7 cellular contexts compared by ENCODE assay signal in the genomic region with DNA sequence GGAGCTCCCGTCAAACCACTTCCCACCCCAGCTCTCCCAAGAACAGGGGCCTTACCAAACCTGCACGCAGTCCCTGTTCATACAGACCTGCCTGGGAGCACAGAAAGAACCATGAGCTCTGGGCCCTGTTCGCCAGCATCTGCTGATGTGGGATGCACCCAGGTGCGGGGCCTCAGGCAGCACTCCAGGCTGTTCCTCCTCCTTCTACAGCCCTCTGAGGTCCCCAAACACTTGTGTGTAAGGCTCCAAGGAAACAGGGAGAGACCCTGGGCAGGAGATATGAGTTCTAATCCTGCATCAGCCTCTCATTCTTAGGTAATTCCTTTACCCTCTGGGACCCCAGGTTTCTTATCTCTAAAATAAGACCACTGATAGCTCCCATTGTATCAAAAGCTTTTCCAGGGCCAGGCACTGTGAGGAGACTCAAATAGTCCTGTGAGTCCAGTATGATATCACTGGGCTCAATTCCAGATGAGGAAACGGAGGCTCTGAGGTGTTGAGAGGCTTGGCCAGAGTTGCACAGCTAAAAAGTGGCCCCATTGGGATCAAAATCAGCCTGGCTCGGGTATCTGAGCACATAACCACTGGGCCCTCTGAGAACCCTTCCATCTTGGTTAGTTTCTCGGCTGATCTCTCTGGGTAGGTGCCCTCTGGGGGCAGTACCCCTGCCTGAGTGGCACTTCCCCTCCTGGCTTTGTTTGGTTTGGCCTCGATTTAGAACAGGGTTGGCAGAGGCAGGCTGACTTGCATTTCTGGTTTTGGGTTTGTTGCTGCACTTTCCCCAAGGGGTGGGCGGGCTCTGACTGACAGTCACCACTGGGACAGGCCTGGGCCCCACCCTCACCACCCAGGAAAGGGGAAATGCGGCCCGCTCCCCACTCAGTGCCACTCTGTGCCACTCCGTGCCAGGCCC.
DNase-seq lines count a peak whose midpoint lies in the region; ATAC-seq and TF ChIP-seq lines count a peak whose summit lies in the region.

No MANE protein-coding gene starts in this region.

- H3K36me3 Mint-ChIP-seq in activated CD4-positive, alpha-beta T cell treated with anti-CD3 and anti-CD28 coated beads, Interleukin-2, amount 10 ng/mL, durations not matched to agents 24 days and 14 days (ENCODE audit: low read depth) = peaks cover 43% of the 10 kb centered on the region
- no peaks in the 10 kb centered on the region for H3K36me3 Mint-ChIP-seq in natural killer cell

- TF ChIP-seq CTCF in dorsolateral prefrontal cortex (IDR thresholded peaks at IDR 0.05 in 54 of 56, conservative IDR thresholded peaks at IDR 0.05 in 2 of 56; ENCODE audit: low read depth in 1 of 56, partially characterized antibody in 56 of 56) (peak in 6 of 56 donors; percentile 9 to 12 (median 10)), natural killer cell (IDR thresholded peaks at IDR 0.05) (no peak)

- DNase-seq in Jurkat, Clone E6-1 (ENCODE audit: low read depth, low spot score) = peak; percentile 23
- DNase-seq in activated CD4-positive, alpha-beta T cell treated with anti-CD3 and anti-CD28 coated beads, Interleukin-2, amount 10 ng/mL, durations not matched to agents 24 days and 14 days = peak; percentile 81
- DNase-seq in dorsolateral prefrontal cortex = peak in 7 of 10 donors; percentile 49 to 74 (median 68)
- DNase-seq in natural killer cell = no peak
- DNase-seq in stimulated activated naive CD8-positive, alpha-beta T cell treated with anti-CD3 and anti-CD28 coated beads, Interleukin-15, amount 100 ng/mL, for 72 hours = peak; percentile 26 to 79
- no peak for DNase-seq in NCI-H1930 (lab: John Stamatoyannopoulos, UW)

- H3K27me3 ChIP-seq in dorsolateral prefrontal cortex = no peaks in the 10 kb centered on the region

- peaks cover 77% of the 10 kb centered on the region for H3K4me1 Mint-ChIP-seq in activated CD4-positive, alpha-beta T cell treated with anti-CD3 and anti-CD28 coated beads, Interleukin-2, amount 10 ng/mL, durations not matched to agents 24 days and 14 days
- H3K4me1 Mint-ChIP-seq in natural killer cell = peaks cover 87 to 95% of the 10 kb centered on the region in 2 donors
- H3K4me1 Mint-ChIP-seq in stimulated activated naive CD8-positive, alpha-beta T cell treated with anti-CD3 and anti-CD28 coated beads, Interleukin-15, amount 100 ng/mL, for 72 hours = peaks cover 94% of the 10 kb centered on the region

- H3K27me3 Mint-ChIP-seq in activated CD4-positive, alpha-beta T cell treated with anti-CD3 and anti-CD28 coated beads, Interleukin-2, amount 10 ng/mL, durations not matched to agents 24 days and 14 days = no peaks in the 10 kb centered on the region
- no peaks in the 10 kb centered on the region for H3K27me3 Mint-ChIP-seq in natural killer cell (ENCODE audit: low read depth in 2 of 2)
- H3K27me3 Mint-ChIP-seq in stimulated activated naive CD8-positive, alpha-beta T cell treated with anti-CD3 and anti-CD28 coated beads, Interleukin-15, amount 100 ng/mL, for 72 hours = no peaks in the 10 kb centered on the region

- no peaks in the 10 kb centered on the region for H3K9me3 Mint-ChIP-seq in activated CD4-positive, alpha-beta T cell treated with anti-CD3 and anti-CD28 coated beads, Interleukin-2, amount 10 ng/mL, durations not matched to agents 24 days and 14 days
- no peaks in the 10 kb centered on the region for H3K9me3 Mint-ChIP-seq in natural killer cell
- H3K9me3 Mint-ChIP-seq in stimulated activated naive CD8-positive, alpha-beta T cell treated with anti-CD3 and anti-CD28 coated beads, Interleukin-15, amount 100 ng/mL, for 72 hours = no peaks in the 10 kb centered on the region

- ATAC-seq in natural killer cell (peak in 1 of 3 donors; percentile 22), GM21423 (IDR thresholded peaks at IDR 0.05; ENCODE audit: unreplicated experiment) (no peak)
- ATAC-seq in stimulated activated naive CD8-positive, alpha-beta T cell treated with anti-CD3 and anti-CD28 coated beads, Interleukin-15, amount 100 ng/mL, for 72 hours = peak; percentile 36

- peak overlapping the region; percentile 93 for H3K27ac Mint-ChIP-seq in activated CD4-positive, alpha-beta T cell treated with anti-CD3 and anti-CD28 coated beads, Interleukin-2, amount 10 ng/mL, durations not matched to agents 24 days and 14 days
- peak overlapping the region; percentile 92 to 93 for H3K27ac Mint-ChIP-seq in natural killer cell
- H3K27ac Mint-ChIP-seq in stimulated activated naive CD8-positive, alpha-beta T cell treated with anti-CD3 and anti-CD28 coated beads, Interleukin-15, amount 100 ng/mL, for 72 hours = peak overlapping the region; percentile 90 to 93

- H3K4me3 Mint-ChIP-seq in activated CD4-positive, alpha-beta T cell treated with anti-CD3 and anti-CD28 coated beads, Interleukin-2, amount 10 ng/mL, durations not matched to agents 24 days and 14 days = peak overlapping the region; percentile 86
- H3K4me3 Mint-ChIP-seq in natural killer cell = peak overlapping the region; percentile 80
- H3K4me3 Mint-ChIP-seq in stimulated activated naive CD8-positive, alpha-beta T cell treated with anti-CD3 and anti-CD28 coated beads, Interleukin-15, amount 100 ng/mL, for 72 hours = peak overlapping the region; percentile 85 to 87

- H3K27ac ChIP-seq in dorsolateral prefrontal cortex = peak overlapping the region; percentile 48 to 95 (median 89)

- intact Hi-C loops in activated CD4-positive, alpha-beta T cell treated with anti-CD3 and anti-CD28 coated beads, Interleukin-2, amount 10 ng/mL, durations not matched to agents 24 days and 14 days (cut with micrococcal nuclease) = loop anchor here (1.0 kb wide), 1 partner anchor 62 kb away; no protein-coding TSS in a partner anchor
- intact Hi-C loops in dorsolateral prefrontal cortex (cut with DNase I) = loop anchor here (1.0 to 5.0 kb wide), 4 partner anchors 17 to 133 kb away; no protein-coding TSS in a partner anchor
- intact Hi-C loops in natural killer cell (cut with micrococcal nuclease) = no loop called here

- no peak overlapping the region for H3K4me3 ChIP-seq in Jurkat, Clone E6-1 (ENCODE audit: low read length)
- peak overlapping the region in 7 of 59 donors; percentile 3 to 32 (median 24) for H3K4me3 ChIP-seq in dorsolateral prefrontal cortex

Comparison
In these comparisons a context has a peak if more than half of its experiments do, and no peak if none do; other contexts are left out.
1. DNase-seq: peak in Jurkat, Clone E6-1 (single experiment), activated CD4-positive, alpha-beta T cell treated with anti-CD3 and anti-CD28 coated beads, Interleukin-2, amount 10 ng/mL, durations not matched to agents 24 days and 14 days (single experiment), dorsolateral prefrontal cortex (7 of 10) and stimulated activated naive CD8-positive, alpha-beta T cell treated with anti-CD3 and anti-CD28 coated beads, Interleukin-15, amount 100 ng/mL, for 72 hours (2 of 2); none in natural killer cell (single experiment) and NCI-H1930 (0 of 2).
2. Peak in every context shown above with its lines, with median percentiles within 50 percentile points of each other: H3K27ac Mint-ChIP-seq and H3K4me3 Mint-ChIP-seq.